In genomic region chr3:6799264-6799915, GRCh38 we compare ENCODE assay signal across 8 cellular contexts.
DNase-seq lines count a peak whose midpoint lies in the region; ATAC-seq and TF ChIP-seq lines count a peak whose summit lies in the region.

No MANE protein-coding gene starts in this region.

- H3K27me3 ChIP-seq in SU-DHL-6 (ENCODE audit: low read length): no peaks in the 10 kb centered on the region

- H3K27ac ChIP-seq in SU-DHL-6 (ENCODE audit: low read depth, low read length): no peak overlapping the region

- H2AFZ ChIP-seq in SU-DHL-6 (ENCODE audit: low read depth, low read length, severe bottlenecking): no peak overlapping the region

- no peaks in the 10 kb centered on the region for H4K20me1 ChIP-seq in SU-DHL-6 (ENCODE audit: low read depth, low read length)

- no peaks in the 10 kb centered on the region for H3K79me2 ChIP-seq in SU-DHL-6 (ENCODE audit: insufficient read depth, low read length)

- TF ChIP-seq CTCF in GM20000 (IDR thresholded peaks at IDR 0.05; ENCODE audit: extremely low read depth, missing control alignments) (peak; percentile 79), SU-DHL-6 (IDR thresholded peaks at IDR 0.05; ENCODE audit: insufficient read depth, low read length, poor library complexity, severe bottlenecking) (peak; percentile 67), fibroblast of pulmonary artery (IDR thresholded peaks at IDR 0.05; ENCODE audit: low read length, missing control alignments) (peak; percentile 49)

- no peaks in the 10 kb centered on the region for H3K36me3 ChIP-seq in SU-DHL-6 (ENCODE audit: low read length)

- H3K9ac ChIP-seq in SU-DHL-6 (ENCODE audit: low read length): no peak overlapping the region

- DNase-seq in DMS153 treated with DMSO at 0.1 percent for 48 hours (lab: John Stamatoyannopoulos, UW; ENCODE audit: unreplicated experiment) (peak; percentile 3), DMS153 (lab: John Stamatoyannopoulos, UW) (no peak), GM20000 (ENCODE audit: low spot score) (peak; percentile 27), fibroblast of pulmonary artery (ENCODE audit: low read depth) (peak; percentile 6), putamen (ENCODE audit: low spot score) (peak; percentile 1), NCI-H187 (lab: John Stamatoyannopoulos, UW) (no peak)

- H3K4me3 ChIP-seq in SU-DHL-6 (ENCODE audit: insufficient read depth, low read length, poor library complexity, severe bottlenecking) (no peak overlapping the region), fibroblast of pulmonary artery (replicated peaks; ENCODE audit: low read depth, low read length) (no peak overlapping the region)

- H3F3A ChIP-seq in SU-DHL-6 (ENCODE audit: insufficient read depth): no peaks in the 10 kb centered on the region

- H3K4me2 ChIP-seq in SU-DHL-6 (ENCODE audit: low read depth, low read length, poor library complexity, severe bottlenecking): no peak overlapping the region

- no peaks in the 10 kb centered on the region for H3K9me3 ChIP-seq in SU-DHL-6 (ENCODE audit: insufficient read depth, low read length)

- no peaks in the 10 kb centered on the region for H3K9me2 ChIP-seq in SU-DHL-6 (replicated peaks; ENCODE audit: insufficient read depth, low read length)

- ATAC-seq in HG03460 (IDR thresholded peaks at IDR 0.05; ENCODE audit: unreplicated experiment): peak; percentile 76

Comparison
In these comparisons a context has a peak if more than half of its experiments do, and no peak if none do; other contexts are left out.
1. DNase-seq: peak in DMS153 treated with DMSO at 0.1 percent for 48 hours (single experiment), GM20000 (single experiment), fibroblast of pulmonary artery (single experiment) and putamen (single experiment); none in DMS153 (single experiment) and NCI-H187 (0 of 2).
2. Peak in every context shown above with its lines, with median percentiles within 50 percentile points of each other: CTCF ChIP-seq.